Comparison of ENCODE assay signal across 10 cellular contexts in the genomic region with DNA sequence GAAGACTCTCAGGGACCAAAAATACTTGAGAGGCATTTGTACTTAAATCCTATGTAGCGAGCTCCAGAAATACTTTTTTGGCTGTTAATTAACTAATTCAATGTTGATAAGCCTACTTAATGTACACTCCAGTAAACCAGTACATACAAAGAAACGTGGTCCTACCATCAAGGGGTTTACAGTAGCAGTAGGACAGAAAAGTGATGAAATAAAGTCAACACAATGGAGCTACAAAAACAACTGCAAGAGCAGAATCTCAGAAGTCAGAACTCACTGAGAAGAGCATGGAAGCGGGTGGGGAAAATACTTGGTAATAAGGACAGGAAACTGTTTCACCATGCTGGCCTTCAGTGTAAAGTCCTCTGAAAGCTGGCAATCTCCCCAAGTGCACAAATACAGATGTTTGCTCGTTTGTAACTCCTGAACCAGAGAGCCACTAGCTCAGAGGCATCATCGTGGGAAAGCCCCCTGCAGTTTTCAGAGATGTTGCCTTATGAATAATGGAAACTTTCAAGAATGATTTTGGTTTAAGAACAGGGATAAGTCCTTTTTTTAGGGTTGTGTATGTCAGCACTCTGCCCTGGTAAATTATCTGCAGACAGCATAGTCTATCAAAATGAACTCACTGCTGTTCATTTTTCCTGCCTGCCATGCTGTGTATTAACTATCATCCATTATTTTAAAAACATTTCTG.
DNase-seq lines count a peak whose midpoint lies in the region; ATAC-seq and TF ChIP-seq lines count a peak whose summit lies in the region.
"Had no signal": no experiment of that assay in that cellular context is flagged by ENCODE, and none has a peak within 500 bp of the region (broad histone marks: within the 10 kb centered on the region; RNA-seq: fewer than 3 reads in every experiment).

No MANE protein-coding gene starts in this region.

- H3K4me3 ChIP-seq in left lung (no peak overlapping the region), transverse colon (no peak overlapping the region)

- H3K36me3 ChIP-seq in left lung (no peaks in the 10 kb centered on the region), transverse colon (no peaks in the 10 kb centered on the region)

- no peaks in the 10 kb centered on the region for H3K27me3 ChIP-seq in left lung
- no peaks in the 10 kb centered on the region for H3K27me3 ChIP-seq in transverse colon

- 43 to 62% methylated on average over 3 to 5 of the region's 5 CpGs for WGBS in transverse colon (ENCODE audit: low coverage in 1 of 2), 2 donors

- TF ChIP-seq EP300 in transverse colon (IDR thresholded peaks at IDR 0.05; ENCODE audit: low read depth) = no peak

- DNase-seq in left lung (no peak), NCI-H1417 treated with DMSO at 0.1 percent for 48 hours (lab: John Stamatoyannopoulos, UW) (no peak), NCI-H526 treated with DMSO at 0.1 percent for 48 hours (lab: John Stamatoyannopoulos, UW) (no peak), transverse colon (no peak), NCI-H510A treated with DMSO at 0.1 percent for 48 hours (lab: John Stamatoyannopoulos, UW) (no peak)
- DNase-seq: activated CD4-positive, alpha-beta T cell treated with anti-CD3 and anti-CD28 coated beads for 1 hour; DND-41 had no signal

- TF ChIP-seq POLR2A in transverse colon (IDR thresholded peaks at IDR 0.05) = no peak

- TF ChIP-seq CTCF in left lung (IDR thresholded peaks at IDR 0.05) (no peak), transverse colon (IDR thresholded peaks at IDR 0.05) (no peak)

- H3K9me3 ChIP-seq in left lung (no peaks in the 10 kb centered on the region), transverse colon (no peaks in the 10 kb centered on the region)

- H3K27ac ChIP-seq in left lung (no peak overlapping the region), transverse colon (no peak overlapping the region)

- intact Hi-C loops in left lung (cut with DNase I) (no loop called here), transverse colon (cut with DNase I; ENCODE audit: low total_unique reads) (no loop called here)

- peak; percentile 59 for ATAC-seq in GM18520 (IDR thresholded peaks at IDR 0.05; ENCODE audit: unreplicated experiment)
- ATAC-seq in GM21515 (IDR thresholded peaks at IDR 0.05; ENCODE audit: unreplicated experiment) = peak; percentile 70
- ATAC-seq in HG03159 (IDR thresholded peaks at IDR 0.05; ENCODE audit: unreplicated experiment) = peak; percentile 68
- peak; percentile 92 for ATAC-seq in left lung

- peaks cover 0 to 15% of the 10 kb centered on the region in 2 donors for H3K4me1 ChIP-seq in left lung
- H3K4me1 ChIP-seq in transverse colon = peaks cover 0 to 5% (median 0%) of the 10 kb centered on the region in 4 donors

- in situ Hi-C loops in transverse colon (cut with MboI; ENCODE audit: low pct_ligation_motif_present in 1 of 4, low pct_unique_long_range_greater_than_20kb in 1 of 4, low sequenced_read_pairs in 3 of 4) = no loop called here
